32 cellular contexts compared by ENCODE assay signal in the genomic region with DNA sequence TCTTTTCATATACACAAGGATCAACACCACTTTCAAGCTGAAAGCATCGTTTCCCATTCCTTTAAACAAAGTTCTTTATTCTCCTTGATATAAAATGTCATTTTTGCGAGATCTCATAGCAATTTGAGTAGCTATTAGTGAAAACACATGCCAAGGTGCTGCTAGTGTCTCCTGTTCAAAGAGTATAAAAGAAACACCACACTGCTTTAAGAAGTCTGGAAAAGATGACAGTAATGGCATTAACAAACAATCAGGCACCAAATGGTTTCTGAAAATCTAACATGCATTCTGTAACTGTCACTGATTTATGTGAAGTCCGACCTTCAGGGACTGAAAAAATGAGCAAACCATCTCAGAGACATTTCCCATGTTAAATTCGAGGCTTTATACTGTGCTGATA. TPM values are rescaled to one million over a fixed set of nuclear protein-coding genes. Genes with fewer than 3 reads are reported as not detected.
DNase-seq lines count a peak whose midpoint lies in the region; ATAC-seq, FAIRE-seq and TF ChIP-seq lines count a peak whose summit lies in the region.
"Had no signal": no experiment of that assay in that cellular context is flagged by ENCODE, and none has a peak within 500 bp of the region (broad histone marks: within the 10 kb centered on the region; RNA-seq: fewer than 3 reads in every experiment).

No MANE protein-coding gene starts in this region.

- ATAC-seq in GM18520 (IDR thresholded peaks at IDR 0.05; ENCODE audit: unreplicated experiment), result no peak
- ATAC-seq: A549; activated naive CD8-positive, alpha-beta T cell treated with anti-CD3 and anti-CD28 coated beads, Interleukin-2, amount 50 U/mL, for 24 hours; body of pancreas; right lobe of liver; stimulated activated memory B cell treated with anti-CD40 and anti-IgM and Interleukin-4, amounts not matched to agents 10 μg/mL and 1 μg/mL and 100 μg/mL, for 72 hours; T-cell had no signal

- peaks cover 7% of the 10 kb centered on the region for H3K4me1 Mint-ChIP-seq in astrocyte (ENCODE audit: low read depth, unreplicated experiment)

- H3K36me3 ChIP-seq in astrocyte (ENCODE audit: insufficient read depth, low read length) (no peaks in the 10 kb centered on the region), muscle layer of colon (ENCODE audit: insufficient read depth, low read length) (no peaks in the 10 kb centered on the region)
- H3K36me3 ChIP-seq: BE2C, right lobe of liver had no signal

- H3K9me3 Mint-ChIP-seq in astrocyte (ENCODE audit: unreplicated experiment), result peaks cover 18% of the 10 kb centered on the region
- H3K9me3 Mint-ChIP-seq: activated naive CD8-positive, alpha-beta T cell treated with anti-CD3 and anti-CD28 coated beads, Interleukin-2, amount 50 U/mL, for 24 hours; dendritic cell treated with granulocyte-macrophage colony-stimulating factor and Interleukin-4, amounts not matched to agents 40 ng/mL and 50 ng/mL, for 4 days; stimulated activated memory B cell treated with anti-CD40 and anti-IgM and Interleukin-4, amounts not matched to agents 10 μg/mL and 1 μg/mL and 100 μg/mL, for 72 hours; T-cell had no signal

- peak overlapping the region; percentile 89 for H3K4me3 ChIP-seq in AG10803 (ENCODE audit: low read length)
- H3K4me3 ChIP-seq in astrocyte (ENCODE audit: insufficient read depth, low read depth, low read length), result no peak overlapping the region
- H3K4me3 ChIP-seq in muscle layer of colon (ENCODE audit: low read depth in 1 of 2, low read length in 2 of 2), result peak overlapping the region; percentile 15 to 88
- H3K4me3 ChIP-seq in skeletal muscle cell (ENCODE audit: low read depth, low read length), result peak overlapping the region; percentile 87
- H3K4me3 ChIP-seq: A549, body of pancreas, right lobe of liver had no signal

- FAIRE-seq in astrocyte (lab: Jason Lieb, UNC), result no peak
- FAIRE-seq: A549, frontal cortex, GM19239 had no signal

- H3K27me3 ChIP-seq in astrocyte (ENCODE audit: insufficient read depth, low read length) (peaks cover 5% of the 10 kb centered on the region), muscle layer of colon (ENCODE audit: control insufficient read depth in 1 of 2, insufficient read depth in 2 of 2, low read length in 2 of 2) (no peaks in the 10 kb centered on the region)

- H3K4me2 ChIP-seq in astrocyte (ENCODE audit: low read length), result peak overlapping the region; percentile 92

- H3K27ac Mint-ChIP-seq in astrocyte (ENCODE audit: unreplicated experiment), result no peak overlapping the region
- H3K27ac Mint-ChIP-seq: activated naive CD8-positive, alpha-beta T cell treated with anti-CD3 and anti-CD28 coated beads, Interleukin-2, amount 50 U/mL, for 24 hours; dendritic cell treated with granulocyte-macrophage colony-stimulating factor and Interleukin-4, amounts not matched to agents 40 ng/mL and 50 ng/mL, for 4 days; stimulated activated memory B cell treated with anti-CD40 and anti-IgM and Interleukin-4, amounts not matched to agents 10 μg/mL and 1 μg/mL and 100 μg/mL, for 72 hours had no signal

- no peak for DNase-seq in AG10803 (ENCODE audit: low read depth)
- DNase-seq in astrocyte (ENCODE audit: low read depth), result no peak
- no peak for DNase-seq in skeletal muscle cell (ENCODE audit: low read depth)
- no peak for DNase-seq in stimulated activated CD4-positive, alpha-beta T cell treated with anti-CD3 and anti-CD28 coated beads, Interleukin-1b, Interleukin-23, amount 100 ng/mL, for 48 hours
- no peak for DNase-seq in NCI-H69 (lab: John Stamatoyannopoulos, UW)
- no peak for DNase-seq in OCI-M2 (lab: John Stamatoyannopoulos, UW; ENCODE audit: unreplicated experiment)
- DNase-seq: activated CD4-positive, alpha-beta T cell treated with anti-CD3 and anti-CD28 coated beads, Interleukin-2, amount 50 U/mL, for 1 hour; activated CD4-positive, CD25-positive, alpha-beta regulatory T cell; activated naive CD8-positive, alpha-beta T cell treated with anti-CD3 and anti-CD28 coated beads, Interleukin-2, amount 50 U/mL, for 24 hours; activated T-cell treated with anti-CD3 and anti-CD28 coated beads, Interleukin-2, amount 50 U/mL, for 48 hours; BE2C; body of pancreas; CD8-positive, alpha-beta memory T cell; DMS 273 treated with DMSO at 0.1 percent for 48 hours; erythroblast; KBM-7; NCI-H1105; NCI-H187 treated with DMSO at 0.1 percent for 48 hours; NCI-H510A; posterior cingulate gyrus; right lobe of liver; substantia nigra; T-cell had no signal

- H2AFZ ChIP-seq in astrocyte (ENCODE audit: low read depth, low read length), result no peak overlapping the region

- peaks cover 8% of the 10 kb centered on the region for H3K4me1 ChIP-seq in astrocyte (ENCODE audit: insufficient read depth, low read length)
- H3K4me1 ChIP-seq in muscle layer of colon (ENCODE audit: insufficient read depth, low read length), result peaks cover 50% of the 10 kb centered on the region
- H3K4me1 ChIP-seq: BE2C had no signal

- H4K20me1 ChIP-seq in astrocyte (ENCODE audit: insufficient read depth, low read length), result no peaks in the 10 kb centered on the region

- peaks cover 10% of the 10 kb centered on the region for H3K79me2 ChIP-seq in astrocyte (ENCODE audit: insufficient read depth, low read length)

- peaks cover 44% of the 10 kb centered on the region for H3K27me3 Mint-ChIP-seq in astrocyte (ENCODE audit: low read depth, unreplicated experiment)

- H3K27ac ChIP-seq in astrocyte (ENCODE audit: low read depth, low read length), result no peak overlapping the region
- peak overlapping the region; percentile 95 for H3K27ac ChIP-seq in muscle layer of colon (ENCODE audit: low read depth, low read length)
- H3K27ac ChIP-seq: A549, body of pancreas, right lobe of liver, RWPE1 had no signal

- no peak overlapping the region for H3K4me3 Mint-ChIP-seq in astrocyte (ENCODE audit: unreplicated experiment)
- H3K4me3 Mint-ChIP-seq: activated naive CD8-positive, alpha-beta T cell treated with anti-CD3 and anti-CD28 coated beads, Interleukin-2, amount 50 U/mL, for 24 hours; CD8-positive, alpha-beta memory T cell; dendritic cell treated with granulocyte-macrophage colony-stimulating factor and Interleukin-4, amounts not matched to agents 40 ng/mL and 50 ng/mL, for 4 days; stimulated activated memory B cell treated with anti-CD40 and anti-IgM and Interleukin-4, amounts not matched to agents 10 μg/mL and 1 μg/mL and 100 μg/mL, for 72 hours; T-cell had no signal

- TF ChIP-seq CTCF in AG10803 (conservative IDR thresholded peaks at IDR 0.05; ENCODE audit: low read length) (no peak), astrocyte (IDR thresholded peaks at IDR 0.05; ENCODE audit: insufficient read depth, low read depth, low read length) (no peak)

- peaks cover 13% of the 10 kb centered on the region for H3K36me3 Mint-ChIP-seq in astrocyte (ENCODE audit: low read depth, unreplicated experiment)
- H3K36me3 Mint-ChIP-seq: CD8-positive, alpha-beta memory T cell; stimulated activated memory B cell treated with anti-CD40 and anti-IgM and Interleukin-4, amounts not matched to agents 10 μg/mL and 1 μg/mL and 100 μg/mL, for 72 hours; T-cell had no signal

- H3K9me3 ChIP-seq in astrocyte (ENCODE audit: insufficient read depth, low read depth, low read length), result no peaks in the 10 kb centered on the region
- no peaks in the 10 kb centered on the region for H3K9me3 ChIP-seq in muscle layer of colon (ENCODE audit: low read length)
- H3K9me3 ChIP-seq: A549, BE2C, body of pancreas, right lobe of liver had no signal

- H3K9ac ChIP-seq in astrocyte (ENCODE audit: low read length), result no peak overlapping the region
- H3K9ac ChIP-seq in muscle layer of colon (ENCODE audit: low read length), result peak overlapping the region; percentile 79

RNA-seq across cellular contexts. Expression of gene CCBE1, which starts 2.4 kb away (rescaled TPM):
- 2.7 and 4.1 TPM in 2 replicates for total RNA-seq in astrocyte
- total RNA-seq: CD8-positive, alpha-beta memory T cell; H4 had no signal
